In the genomic region with DNA sequence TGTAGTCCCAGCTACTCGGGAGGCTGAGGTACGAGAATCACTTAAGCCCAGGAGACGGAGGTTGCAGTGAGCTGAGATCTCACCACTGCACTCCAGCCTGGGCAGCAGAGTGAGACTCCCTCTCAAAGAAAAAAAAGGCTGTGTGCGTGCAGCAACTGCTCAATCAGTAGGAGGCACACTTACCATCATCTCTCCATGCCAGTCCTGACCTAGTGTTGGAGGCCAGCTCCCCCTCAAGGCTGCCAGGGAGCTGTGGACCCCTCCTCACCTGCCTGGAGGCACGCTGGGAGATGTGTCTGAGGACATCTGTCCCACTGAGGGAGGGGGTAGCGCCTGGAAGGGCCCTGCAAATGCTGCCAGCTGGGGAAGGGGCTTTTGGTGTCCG, we compare ENCODE assay signal across 10 cellular contexts. TPM values are rescaled to one million over a fixed set of nuclear protein-coding genes. Genes with fewer than 3 reads are reported as not detected.
A peak's percentile ranks its signal among the peaks of the same experiment; 100 is the strongest.
DNase-seq lines count a peak whose midpoint lies in the region; ATAC-seq, FAIRE-seq and TF ChIP-seq lines count a peak whose summit lies in the region.
"Had no signal": no experiment of that assay in that cellular context is flagged by ENCODE, and none has a peak within 500 bp of the region (broad histone marks: within the 10 kb centered on the region; RNA-seq: fewer than 3 reads in every experiment).

No MANE protein-coding gene starts in this region.

- in situ Hi-C loops in IMR-90 (cut with MboI; ENCODE audit: low sequenced_read_pairs): no loop called here
- in situ Hi-C loops in GM12878 (cut with MboI): no loop called here

- 94% methylated on average over 5 of the region's 7 CpGs; no CpG with 5 or more reads in 1 of the 2 experiments for WGBS in IMR-90 (ENCODE audit: extremely low coverage in 2 of 2, insufficient read length in 1 of 2), 2 experiments
- 0% methylated on average over 7 of the region's 7 CpGs for WGBS in GM12878 (ENCODE audit: insufficient coverage, insufficient replicate concordance, low lambda C conversion rate, missing lambda C conversion rate)

- H3K4me1 Mint-ChIP-seq in CD8-positive, alpha-beta T cell (ENCODE audit: low read depth): peaks cover 83% of the 10 kb centered on the region
- peaks cover 66 to 68% of the 10 kb centered on the region in 2 donors for H3K4me1 Mint-ChIP-seq in natural killer cell treated with Interleukin-12 subunit alpha and Interleukin-12 subunit beta and Interleukin-15 and Interleukin-18, amount 100 ng/mL, for 72 hours (ENCODE audit: low read depth in 2 of 2)

- H3K4me2 ChIP-seq in IMR-90 (ENCODE audit: low read depth, low read length) (no peak overlapping the region), GM12878 (ENCODE audit: control insufficient read depth, insufficient read depth) (peak overlapping the region; percentile 90)

- H4K8ac ChIP-seq in IMR-90 (ENCODE audit: low read depth in 2 of 2, low read length in 2 of 2): peak overlapping the region; percentile 60 to 73; a peak in 3 of 4 replicates

- intact Hi-C loops in CD8-positive, alpha-beta T cell (cut with DNase I, micrococcal nuclease): loop anchor here (5.0 kb wide), 2 partner anchors 246 to 286 kb away; a partner anchor contains a TSS
- intact Hi-C loops in IMR-90 (cut with micrococcal nuclease): no loop called here
- intact Hi-C loops in GM12878 (cut with micrococcal nuclease; ENCODE audit: unreplicated experiment): loop anchor here (5.0 kb wide), 3 partner anchors 56 to 246 kb away; a partner anchor contains a TSS

- H3K79me1 ChIP-seq in IMR-90 (ENCODE audit: low read depth in 1 of 2, low read length in 2 of 2): no peaks in the 10 kb centered on the region

- peak overlapping the region; percentile 75 for H3K4ac ChIP-seq in IMR-90 (ENCODE audit: low read depth, low read length)

- H2BK15ac ChIP-seq in IMR-90 (ENCODE audit: low read depth, low read length): no peak overlapping the region

- peaks cover 29% of the 10 kb centered on the region for H3K79me2 ChIP-seq in GM12878 (ENCODE audit: control insufficient read depth, insufficient read depth, low read length)

- H3K14ac ChIP-seq in IMR-90 (replicated peaks; ENCODE audit: low read depth, low read length): no peak overlapping the region; the same call in 1 of the 2 replicates

- no peak overlapping the region for H3K23ac ChIP-seq in IMR-90 (ENCODE audit: low read depth, low read length)

- peaks cover 81% of the 10 kb centered on the region for H3K4me1 ChIP-seq in CD8-positive, alpha-beta T cell (ENCODE audit: insufficient read depth, low read length)
- peaks cover 15% of the 10 kb centered on the region for H3K4me1 ChIP-seq in IMR-90 (ENCODE audit: control insufficient read depth, insufficient read depth, low read length)
- peaks cover 63% of the 10 kb centered on the region for H3K4me1 ChIP-seq in GM12878 (ENCODE audit: control insufficient read depth, insufficient read depth, low read length)
- H3K4me1 ChIP-seq: prostate gland had no signal

- H2AK9ac ChIP-seq in IMR-90 (replicated peaks; ENCODE audit: low read depth, low read length, poor library complexity): peak overlapping the region; percentile 5

- H3K4me3 ChIP-seq in CD8-positive, alpha-beta T cell (ENCODE audit: low read depth, low read length): peak overlapping the region; percentile 32
- H3K4me3 ChIP-seq in IMR-90 (ENCODE audit: insufficient read depth, low read depth, low read length) (no peak overlapping the region), GM12878 (peak overlapping the region; percentile 24; the same call in 1 of the 2 replicates), foreskin fibroblast (ENCODE audit: low read depth in 1 of 2, low read length in 2 of 2) (no peak overlapping the region)
- H3K4me3 ChIP-seq: prostate gland had no signal

- H2AFZ ChIP-seq in IMR-90 (replicated peaks; ENCODE audit: low read length, poor library complexity) (peak overlapping the region; percentile 89), GM12878 (ENCODE audit: control insufficient read depth, low read depth, low read length) (peak overlapping the region; percentile 49)

- no peak overlapping the region for H2BK20ac ChIP-seq in IMR-90 (ENCODE audit: low read depth, low read length)

- H3K9ac ChIP-seq in IMR-90 (ENCODE audit: low read depth, low read length) (no peak overlapping the region), GM12878 (ENCODE audit: control insufficient read depth, insufficient read depth, low read length) (peak overlapping the region; percentile 54; the same call in 1 of the 2 replicates)

- no peak for TF ChIP-seq CTCF in CD8-positive, alpha-beta T cell (IDR thresholded peaks at IDR 0.05)
- TF ChIP-seq CTCF in IMR-90 (conservative IDR thresholded peaks at IDR 0.05; ENCODE audit: low read depth, low read length): no peak
- TF ChIP-seq CTCF in GM12878 (IDR thresholded peaks at IDR 0.05 in 2 of 3, conservative IDR thresholded peaks at IDR 0.05 in 1 of 3; ENCODE audit: control insufficient read depth in 2 of 3, extremely low read depth in 1 of 3, insufficient read depth in 1 of 3, low read depth in 3 of 3, low read length in 3 of 3): no peak
- no peak for TF ChIP-seq CTCF in foreskin fibroblast (IDR thresholded peaks at IDR 0.05; ENCODE audit: low read depth, low read length)

- H4K5ac ChIP-seq in IMR-90 (ENCODE audit: low read depth, low read length): peak overlapping the region; percentile 79

- dilution Hi-C loops in IMR-90 (cut with HindIII; ENCODE audit: low sequenced_read_pairs, unreplicated experiment): no loop called here

- RAD21 ChIA-PET in GM12878 (lab: Charles Lee; ENCODE audit: unreplicated experiment): interaction anchor here (0.6 to 4.4 kb wide), 14 partner anchors 11 to 324 kb away, joined by 3 to 27 read pairs (median 6); a partner anchor contains a TSS

- H3K9me3 Mint-ChIP-seq in CD8-positive, alpha-beta T cell: no peaks in the 10 kb centered on the region
- H3K9me3 Mint-ChIP-seq in natural killer cell treated with Interleukin-12 subunit alpha and Interleukin-12 subunit beta and Interleukin-15 and Interleukin-18, amount 100 ng/mL, for 72 hours: no peaks in the 10 kb centered on the region

- H3K36me3 Mint-ChIP-seq in CD8-positive, alpha-beta T cell: no peaks in the 10 kb centered on the region
- no peaks in the 10 kb centered on the region for H3K36me3 Mint-ChIP-seq in natural killer cell treated with Interleukin-12 subunit alpha and Interleukin-12 subunit beta and Interleukin-15 and Interleukin-18, amount 100 ng/mL, for 72 hours

- H3K4me3 Mint-ChIP-seq in CD8-positive, alpha-beta T cell: peak overlapping the region; percentile 81
- peak overlapping the region; percentile 82 for H3K4me3 Mint-ChIP-seq in natural killer cell treated with Interleukin-12 subunit alpha and Interleukin-12 subunit beta and Interleukin-15 and Interleukin-18, amount 100 ng/mL, for 72 hours

- H3K36me3 ChIP-seq in CD8-positive, alpha-beta T cell (ENCODE audit: insufficient read depth, low read length): no peaks in the 10 kb centered on the region
- H3K36me3 ChIP-seq in IMR-90 (ENCODE audit: control insufficient read depth, insufficient read depth, low read length) (no peaks in the 10 kb centered on the region), GM12878 (ENCODE audit: control insufficient read depth in 2 of 2, insufficient read depth in 2 of 2, low read length in 1 of 2) (no peaks in the 10 kb centered on the region; a peak in 2 of 4 replicates)
- H3K36me3 ChIP-seq: prostate gland had no signal

- peaks cover 4% of the 10 kb centered on the region; the same call in 1 of the 2 replicates for H3K9me1 ChIP-seq in IMR-90 (ENCODE audit: insufficient read depth, low read length)

- H4K91ac ChIP-seq in IMR-90 (ENCODE audit: insufficient read depth, low read depth, low read length): peak overlapping the region; percentile 61; the same call in 1 of the 2 replicates

- DNase-seq in CD8-positive, alpha-beta T cell: no peak
- no peak for DNase-seq in IMR-90
- no peak for DNase-seq in GM12878 (ENCODE audit: low read depth, low spot score)
- no peak for DNase-seq in natural killer cell treated with Interleukin-12 subunit alpha and Interleukin-12 subunit beta and Interleukin-15 and Interleukin-18, amount 100 ng/mL, for 72 hours (ENCODE audit: low spot score)
- DNase-seq in foreskin fibroblast: no peak

- H3K9me3 ChIP-seq in CD8-positive, alpha-beta T cell (ENCODE audit: low read length): no peaks in the 10 kb centered on the region
- H3K9me3 ChIP-seq in IMR-90 (ENCODE audit: control insufficient read depth, insufficient read depth, low read length) (no peaks in the 10 kb centered on the region), GM12878 (replicated peaks; ENCODE audit: control insufficient read depth, insufficient read depth, low read length) (no peaks in the 10 kb centered on the region)
- H3K9me3 ChIP-seq: prostate gland had no signal

- CTCF ChIA-PET in CD8-positive, alpha-beta T cell (lab: Charles Lee): interaction anchor here (0.6 to 5.5 kb wide), 12 partner anchors 10 to 247 kb away, joined by 3 to 37 read pairs (median 4); a partner anchor contains a TSS
- CTCF ChIA-PET in IMR-90 (lab: Yijun Ruan, JAX) (no interaction called here), GM12878 (lab: Yijun Ruan, JAX) (interaction anchor here (0.8 to 6.0 kb wide), 15 partner anchors 9 to 258 kb away, joined by 3 to 123 read pairs (median 4); a partner anchor contains a TSS)

- H3K27me3 Mint-ChIP-seq in CD8-positive, alpha-beta T cell (ENCODE audit: low read depth): no peaks in the 10 kb centered on the region
- no peaks in the 10 kb centered on the region for H3K27me3 Mint-ChIP-seq in natural killer cell treated with Interleukin-12 subunit alpha and Interleukin-12 subunit beta and Interleukin-15 and Interleukin-18, amount 100 ng/mL, for 72 hours

- no peak for ATAC-seq in CD8-positive, alpha-beta T cell
- ATAC-seq in IMR-90 (ENCODE audit: low read depth): no peak
- ATAC-seq in GM12878: no peak
- ATAC-seq in natural killer cell treated with Interleukin-12 subunit alpha and Interleukin-12 subunit beta and Interleukin-15 and Interleukin-18, amount 100 ng/mL, for 72 hours: no peak
- ATAC-seq in GM18867 (IDR thresholded peaks at IDR 0.05; ENCODE audit: unreplicated experiment): no peak
- no peak for ATAC-seq in GM21576 (IDR thresholded peaks at IDR 0.05; ENCODE audit: unreplicated experiment)
- no peak for ATAC-seq in GM21515 (IDR thresholded peaks at IDR 0.05; ENCODE audit: unreplicated experiment)

- SMC1A ChIA-PET in GM12878 (lab: Charles Lee; ENCODE audit: uncharacterized antibody, unreplicated experiment): interaction anchor here (0.7 to 5.1 kb wide), 18 partner anchors 8 to 259 kb away, joined by 3 to 21 read pairs (median 4); a partner anchor contains a TSS

- no TSS peak for BruUV-seq in IMR-90 (replicated peaks; lab: Mats Ljungman, UMichigan)
- BruUV-seq in GM12878 (replicated peaks; lab: Mats Ljungman, UMichigan): no TSS peak

- no peaks in the 10 kb centered on the region for H4K20me1 ChIP-seq in IMR-90 (ENCODE audit: insufficient read depth, low read length)
- H4K20me1 ChIP-seq in GM12878 (ENCODE audit: control insufficient read depth, insufficient read depth): no peaks in the 10 kb centered on the region

- FAIRE-seq in GM12878 (lab: Jason Lieb, UNC): no peak
- FAIRE-seq: HTR-8/SVneo had no signal

- H3K27ac ChIP-seq in CD8-positive, alpha-beta T cell (ENCODE audit: low read depth, low read length): no peak overlapping the region
- H3K27ac ChIP-seq in IMR-90 (ENCODE audit: insufficient read depth, low read length) (no peak overlapping the region), GM12878 (ENCODE audit: control insufficient read depth, insufficient read depth) (peak overlapping the region; percentile 97)
- H3K27ac ChIP-seq: prostate gland had no signal

- POLR2A ChIA-PET in CD8-positive, alpha-beta T cell (lab: Charles Lee): interaction anchor here (0.6 to 2.4 kb wide), 6 partner anchors 10 to 349 kb away, joined by 3 to 16 read pairs (median 4); a partner anchor contains a TSS
- POLR2A ChIA-PET in IMR-90 (lab: Charles Lee; ENCODE audit: unreplicated experiment): no interaction called here
- POLR2A ChIA-PET in GM12878 (lab: Charles Lee): interaction anchor here (0.5 to 3.8 kb wide), 10 partner anchors 12 to 151 kb away, joined by 3 to 19 read pairs (median 6); a partner anchor contains a TSS

- peak overlapping the region; percentile 43; the same call in 1 of the 2 replicates for H2AK5ac ChIP-seq in IMR-90 (ENCODE audit: low read depth, low read length)

- peak overlapping the region; percentile 15 for H2BK5ac ChIP-seq in IMR-90 (ENCODE audit: low read depth, low read length, poor library complexity, severe bottlenecking)

- TF ChIP-seq EP300 in GM12878 (IDR thresholded peaks at IDR 0.05; ENCODE audit: borderline replicate concordance in 1 of 2, control insufficient read depth in 1 of 2, low read depth in 2 of 2, low read length in 2 of 2): no peak

- TF ChIP-seq RAD21 in IMR-90 (IDR thresholded peaks at IDR 0.05; ENCODE audit: low read length) (no peak), GM12878 (IDR thresholded peaks at IDR 0.05; ENCODE audit: insufficient read depth, low read depth, low read length) (no peak)

- no peak overlapping the region for H3K18ac ChIP-seq in IMR-90 (ENCODE audit: low read depth, low read length)

- TF ChIP-seq POLR2A in IMR-90 (IDR thresholded peaks at IDR 0.05; ENCODE audit: low read depth, low read length): no peak
- no peak for TF ChIP-seq POLR2A in GM12878 (IDR thresholded peaks at IDR 0.05; ENCODE audit: low read depth, low read length)

- no peak overlapping the region for H3K56ac ChIP-seq in IMR-90 (ENCODE audit: extremely low read depth, insufficient read depth, low read length)

- no peak overlapping the region for H2BK120ac ChIP-seq in IMR-90 (ENCODE audit: low read depth, low read length)

- H3K27me3 ChIP-seq in CD8-positive, alpha-beta T cell (ENCODE audit: insufficient read depth, low read length): no peaks in the 10 kb centered on the region
- H3K27me3 ChIP-seq in IMR-90 (ENCODE audit: control insufficient read depth, insufficient read depth, low read length) (no peaks in the 10 kb centered on the region), GM12878 (replicated peaks in 1 of 2; ENCODE audit: control insufficient read depth in 2 of 2, insufficient read depth in 2 of 2, low read length in 1 of 2) (no peaks in the 10 kb centered on the region)

- peak overlapping the region; percentile 97 for H3K27ac Mint-ChIP-seq in CD8-positive, alpha-beta T cell
- peak overlapping the region; percentile 100 for H3K27ac Mint-ChIP-seq in natural killer cell treated with Interleukin-12 subunit alpha and Interleukin-12 subunit beta and Interleukin-15 and Interleukin-18, amount 100 ng/mL, for 72 hours

RNA-seq across cellular contexts. Expression of a gene that starts 11.9 kb away (rescaled TPM):
- total RNA-seq in CD8-positive, alpha-beta T cell: 10 to 100 TPM; 25.8 to 30.3 TPM
- total RNA-seq in IMR-90 (2012; rRNA removed): 4.2 and 6.3 TPM in 2 replicates
- polyA plus RNA-seq in IMR-90 (2012; rRNA removed): 3.6 and 3.8 TPM in 2 replicates
- 2.7 and 3.6 TPM in 2 replicates for polyA plus RNA-seq in IMR-90 (2012; cell fraction: cytosol; rRNA removed)
- 3.0 and 4.7 TPM in 2 replicates for polyA plus RNA-seq in IMR-90 (2012; cell fraction: nucleus; rRNA removed; ENCODE audit: low replicate concordance)
- 130 and 155 TPM in 2 replicates for total RNA-seq in GM12878 (2013; cell fraction: nucleolus; rRNA removed)
- total RNA-seq in GM12878 (2014; rRNA removed): 118 and 136 TPM in 2 replicates
- total RNA-seq in GM12878 (2014; rRNA removed; fragmentation: Illumina TruSeq; extraction: Trizol): 75.2 and 83.4 TPM in 2 replicates
- 115 and 116 TPM in 2 replicates for total RNA-seq in GM12878 (2021)
- polyA plus RNA-seq in GM12878 (2011; ENCODE audit: low read depth): 41.7 TPM
- 53.7 and 92.1 TPM in 2 replicates for polyA plus RNA-seq in GM12878 (2011; rRNA removed)
- polyA plus RNA-seq in GM12878 (2011; cell fraction: cytosol; rRNA removed): 108 and 121 TPM in 2 replicates
- 133 and 140 TPM in 2 replicates for polyA plus RNA-seq in GM12878 (2011; cell fraction: nucleus; rRNA removed)
- 80.5 and 83.0 TPM in 2 replicates for polyA plus RNA-seq in GM12878 (2012)
- polyA plus RNA-seq in GM12878 (2014; fragmentation: Illumina TruSeq; extraction: Trizol): 72.1 and 74.9 TPM in 2 replicates
- 1 to 10 TPM; 5.0 to 9.9 TPM for polyA plus RNA-seq in GM12878 (2014; fragmentation: Nextera tagmentation; extraction: Ambion mirVana)
- 89.3 and 90.9 TPM in 2 replicates for polyA plus RNA-seq in GM12878 (2014; rRNA removed)
- 100 to 1,000 TPM in 1 of 2 experiments, 10 to 100 TPM in 1; 99.4 to 106 TPM for polyA plus RNA-seq in GM12878 (2016; fragmentation: Nextera tagmentation; extraction: Ambion mirVana)
- polyA minus RNA-seq in GM12878 (2011; rRNA and poly(A)+ RNA removed): 110 and 170 TPM in 2 replicates
- 54.0 and 77.9 TPM in 2 replicates for polyA minus RNA-seq in GM12878 (2011; cell fraction: cytosol; rRNA and poly(A)+ RNA removed)
- 84.0 and 132 TPM in 2 replicates for polyA minus RNA-seq in GM12878 (2011; cell fraction: nucleus; rRNA and poly(A)+ RNA removed)
- total RNA-seq in natural killer cell treated with Interleukin-12 subunit alpha and Interleukin-12 subunit beta and Interleukin-15 and Interleukin-18, amount 100 ng/mL, for 72 hours: 100 to 1,000 TPM; 324 to 369 TPM

Comparison
In these comparisons a context has a peak if more than half of its experiments do, and no peak if none do; other contexts are left out.
1. H3K4me3 ChIP-seq: peak in CD8-positive, alpha-beta T cell (single experiment) and GM12878 (single experiment); none in IMR-90 (single experiment) and foreskin fibroblast (0 of 2).